Comparison of ENCODE assay signal across 10 cellular contexts in genomic region chr17:64441772-64442549, GRCh38. TPM values are rescaled to one million over a fixed set of nuclear protein-coding genes. Genes with fewer than 3 reads are reported as not detected.
A peak's percentile ranks its signal among the peaks of the same experiment; 100 is the strongest.
DNase-seq lines count a peak whose midpoint lies in the region; ATAC-seq and TF ChIP-seq lines count a peak whose summit lies in the region.
"Had no signal": no experiment of that assay in that cellular context is flagged by ENCODE, and none has a peak within 500 bp of the region (broad histone marks: within the 10 kb centered on the region; RNA-seq: fewer than 3 reads in every experiment).

No MANE protein-coding gene starts in this region.

- DNase-seq in stimulated activated CD4-positive, alpha-beta T cell treated with anti-CD3 and anti-CD28 coated beads, Interleukin-15, amount 100 ng/mL, for 24 hours = peak; percentile 21
- DNase-seq in stimulated activated CD4-positive, alpha-beta T cell treated with anti-CD3 and anti-CD28 coated beads, Interleukin-2, amount 100 ng/mL, for 24 hours = no peak
- peak; percentile 62 for DNase-seq in adipocyte (ENCODE audit: low read depth)
- peak; percentile 53 for DNase-seq in lower lobe of right lung
- peak in 1 of 2 donors; percentile 66 for DNase-seq in aorta
- DNase-seq in D341Med (ENCODE audit: low spot score) = no peak

- no peak overlapping the region for H3K9ac ChIP-seq in adipocyte (ENCODE audit: low read length)

- H3K36me3 ChIP-seq in adipocyte (ENCODE audit: control insufficient read depth, insufficient read depth, low read length, severe bottlenecking) = no peaks in the 10 kb centered on the region
- H3K36me3 ChIP-seq in lower lobe of right lung = no peaks in the 10 kb centered on the region
- no peaks in the 10 kb centered on the region for H3K36me3 ChIP-seq in aorta (ENCODE audit: control insufficient read depth in 1 of 2, insufficient read depth in 2 of 2, low read length in 1 of 2)

- H3K27me3 ChIP-seq in adipocyte (replicated peaks; ENCODE audit: control insufficient read depth, insufficient read depth, low read length) (no peaks in the 10 kb centered on the region), lower lobe of right lung (ENCODE audit: low read depth) (no peaks in the 10 kb centered on the region), aorta (ENCODE audit: control insufficient read depth in 1 of 2, insufficient read depth in 2 of 2, low read length in 1 of 2) (no peaks in the 10 kb centered on the region)

- intact Hi-C loops in lower lobe of right lung (cut with DNase I) (no loop called here), aorta (cut with DNase I) (no loop called here)

- H3K27ac ChIP-seq in lower lobe of right lung (peak overlapping the region; percentile 71), aorta (ENCODE audit: low read depth in 1 of 2, low read length in 2 of 2) (no peak overlapping the region)

- TF ChIP-seq CTCF in lower lobe of right lung (IDR thresholded peaks at IDR 0.05) = no peak

- H3K4me3 ChIP-seq in adipocyte (ENCODE audit: low read length) (no peak overlapping the region), lower lobe of right lung (no peak overlapping the region), aorta (ENCODE audit: low read length in 2 of 2) (no peak overlapping the region)

- 14 to 20% methylated on average over 10 of the region's 10 CpGs for WGBS in aorta, 2 donors

- H3K4me1 ChIP-seq in adipocyte (ENCODE audit: control insufficient read depth, insufficient read depth, low read length) (no peaks in the 10 kb centered on the region), lower lobe of right lung (peaks cover 29% of the 10 kb centered on the region), aorta (ENCODE audit: control insufficient read depth in 1 of 2, insufficient read depth in 2 of 2, low read length in 2 of 2) (no peaks in the 10 kb centered on the region)

- H3K9me3 ChIP-seq in adipocyte (ENCODE audit: control insufficient read depth, low read length) (peaks cover 16% of the 10 kb centered on the region), lower lobe of right lung (peaks cover 18% of the 10 kb centered on the region), aorta (ENCODE audit: control insufficient read depth, low read length) (peaks cover 3% of the 10 kb centered on the region)

- ATAC-seq in lower lobe of right lung (peak; percentile 77 to 81), aorta (ENCODE audit: low FRiP score) (peak; percentile 57), GM18520 (IDR thresholded peaks at IDR 0.05; ENCODE audit: unreplicated experiment) (no peak), GM21390 (IDR thresholded peaks at IDR 0.05; ENCODE audit: unreplicated experiment) (no peak)

RNA-seq across cellular contexts. Expression of gene MILR1, which starts 7.0 kb away (rescaled TPM):
- total RNA-seq in lower lobe of right lung (19.6 TPM), aorta (10 to 100 TPM; 13.0 to 29.8 TPM)
- 10 to 100 TPM; 12.0 TPM for polyA plus RNA-seq in aorta
- total RNA-seq: SK-MEL-5 had no signal
- polyA plus RNA-seq: keratinocyte had no signal

RNA-seq across cellular contexts. Expression of gene PECAM1, which starts 51.3 kb away (rescaled TPM):
- 679 TPM for total RNA-seq in lower lobe of right lung
- 100 to 1,000 TPM; 348 to 424 TPM for total RNA-seq in aorta
- polyA plus RNA-seq in aorta = 10 to 100 TPM in 1 of 2 donors, 1 to 10 TPM in 1; 9.1 to 11.8 TPM

RNA-seq across cellular contexts. Expression of gene POLG2, which starts 54.9 kb away (rescaled TPM):
- 12.0 TPM for total RNA-seq in lower lobe of right lung
- 10 to 100 TPM; 12.8 to 20.6 TPM for total RNA-seq in aorta
- polyA plus RNA-seq in aorta = 10 to 100 TPM; 10.0 to 19.2 TPM

Comparison
In these comparisons a context has a peak if more than half of its experiments do, and no peak if none do; other contexts are left out.
1. DNase-seq: peak in stimulated activated CD4-positive, alpha-beta T cell treated with anti-CD3 and anti-CD28 coated beads, Interleukin-15, amount 100 ng/mL, for 24 hours (single experiment), adipocyte (single experiment) and lower lobe of right lung (single experiment); none in stimulated activated CD4-positive, alpha-beta T cell treated with anti-CD3 and anti-CD28 coated beads, Interleukin-2, amount 100 ng/mL, for 24 hours (0 of 2) and D341Med (single experiment).
2. ATAC-seq: peak in lower lobe of right lung (2 of 2) and aorta (single experiment); none in GM18520 (single experiment) and GM21390 (single experiment).